In genomic region chr6:2765896-2766766, GRCh38 we compare ENCODE assay signal across 8 cellular contexts. TPM values are rescaled to one million over a fixed set of nuclear protein-coding genes. Genes with fewer than 3 reads are reported as not detected.
DNase-seq lines count a peak whose midpoint lies in the region; ATAC-seq and TF ChIP-seq lines count a peak whose summit lies in the region.

No MANE protein-coding gene starts in this region.

- no peaks in the 10 kb centered on the region for H3K9me3 Mint-ChIP-seq in CD4-positive, CD25-positive, alpha-beta regulatory T cell

- peak overlapping the region; percentile 94 to 97 (median 94) for H3K4me3 Mint-ChIP-seq in CD4-positive, CD25-positive, alpha-beta regulatory T cell

- peaks cover 37 to 56% (median 42%) of the 10 kb centered on the region in 4 donors for H3K4me1 Mint-ChIP-seq in CD4-positive, CD25-positive, alpha-beta regulatory T cell

- peak in 1 of 3 donors; percentile 53 for DNase-seq in CD4-positive, CD25-positive, alpha-beta regulatory T cell
- DNase-seq in GM19240 (ENCODE audit: insufficient read length, low spot score) (peak; percentile 4), T follicular helper cell (ENCODE audit: low read depth) (peak; percentile 34), cardiac fibroblast (ENCODE audit: low read depth in 2 of 2) (peak; percentile 35 to 47), left colon (peak; percentile 57 to 68), amniotic stem cell (lab: John Stamatoyannopoulos, UW) (no peak)
- peak in 2 of 3 donors; percentile 12 to 32 for DNase-seq in stimulated activated CD4-positive, alpha-beta T cell treated with anti-CD3 and anti-CD28 coated beads, TNF-alpha, amount 100 ng/mL, for 1 hour (ENCODE audit: low read depth in 3 of 3, low spot score in 1 of 3)

- H3K27ac ChIP-seq in CD4-positive, CD25-positive, alpha-beta regulatory T cell (ENCODE audit: insufficient read depth, low read length, poor library complexity, severe bottlenecking), result peak overlapping the region; percentile 76

- peaks cover 17% of the 10 kb centered on the region for H3K27me3 Mint-ChIP-seq in CD4-positive, CD25-positive, alpha-beta regulatory T cell

- no peaks in the 10 kb centered on the region for H3K9me3 ChIP-seq in CD4-positive, CD25-positive, alpha-beta regulatory T cell (ENCODE audit: control insufficient read depth in 2 of 2, low read length in 2 of 2)

- H3K4me3 ChIP-seq in CD4-positive, CD25-positive, alpha-beta regulatory T cell (ENCODE audit: low read depth, low read length), result peak overlapping the region; percentile 83
- H3K4me3 ChIP-seq in cardiac fibroblast (replicated peaks in 1 of 2; ENCODE audit: low read depth in 2 of 2, low read length in 2 of 2), result peak overlapping the region; percentile 91 to 92

- ATAC-seq in CD4-positive, CD25-positive, alpha-beta regulatory T cell (ENCODE audit: low read depth in 2 of 2), result no peak
- ATAC-seq in HG03354 (IDR thresholded peaks at IDR 0.05; ENCODE audit: poor library complexity, severe bottlenecking, unreplicated experiment) (peak; percentile 30), left colon (peak; percentile 41)

- peaks cover 15% of the 10 kb centered on the region for H3K36me3 ChIP-seq in CD4-positive, CD25-positive, alpha-beta regulatory T cell (ENCODE audit: control insufficient read depth, insufficient read depth, low read length)

- peaks cover 8% of the 10 kb centered on the region for H3K36me3 Mint-ChIP-seq in CD4-positive, CD25-positive, alpha-beta regulatory T cell

- H3K4me1 ChIP-seq in CD4-positive, CD25-positive, alpha-beta regulatory T cell (ENCODE audit: control insufficient read depth, insufficient read depth, low read length, poor library complexity, severe bottlenecking), result peaks cover 50% of the 10 kb centered on the region

- no peaks in the 10 kb centered on the region for H3K27me3 ChIP-seq in CD4-positive, CD25-positive, alpha-beta regulatory T cell (ENCODE audit: control insufficient read depth, insufficient read depth, low read length)

- intact Hi-C loops in left colon (cut with DNase I, micrococcal nuclease), result no loop called here

- H3K27ac Mint-ChIP-seq in CD4-positive, CD25-positive, alpha-beta regulatory T cell, result peak overlapping the region; percentile 38 to 89 (median 82)

- TF ChIP-seq CTCF in cardiac fibroblast (IDR thresholded peaks at IDR 0.05; ENCODE audit: low read depth, low read length), result no peak

RNA-seq across cellular contexts. Expression of gene WRNIP1, which starts 0.9 kb away (rescaled TPM):
- 31.5 TPM for total RNA-seq in CD4-positive, CD25-positive, alpha-beta regulatory T cell
- 10 to 100 TPM; 29.6 to 36.7 (median 32.7) TPM for polyA plus RNA-seq in CD4-positive, CD25-positive, alpha-beta regulatory T cell
- total RNA-seq in left colon, result 10 to 100 TPM; 42.7 to 44.3 TPM

RNA-seq across cellular contexts. Expression of gene MYLK4, which starts 15.4 kb away (rescaled TPM):
- total RNA-seq in CD4-positive, CD25-positive, alpha-beta regulatory T cell, result 0.91 TPM
- polyA plus RNA-seq in CD4-positive, CD25-positive, alpha-beta regulatory T cell, result under 1 TPM in 2 of 4 donors, not detected in 2; 0.20 to 0.37 TPM
- under 1 TPM; 0.34 to 0.55 TPM for total RNA-seq in left colon

Comparison
In these comparisons a context has a peak if more than half of its experiments do, and no peak if none do; other contexts are left out.
1. ATAC-seq: peak in HG03354 (single experiment) and left colon (single experiment); none in CD4-positive, CD25-positive, alpha-beta regulatory T cell (0 of 2).